In the genomic region with DNA sequence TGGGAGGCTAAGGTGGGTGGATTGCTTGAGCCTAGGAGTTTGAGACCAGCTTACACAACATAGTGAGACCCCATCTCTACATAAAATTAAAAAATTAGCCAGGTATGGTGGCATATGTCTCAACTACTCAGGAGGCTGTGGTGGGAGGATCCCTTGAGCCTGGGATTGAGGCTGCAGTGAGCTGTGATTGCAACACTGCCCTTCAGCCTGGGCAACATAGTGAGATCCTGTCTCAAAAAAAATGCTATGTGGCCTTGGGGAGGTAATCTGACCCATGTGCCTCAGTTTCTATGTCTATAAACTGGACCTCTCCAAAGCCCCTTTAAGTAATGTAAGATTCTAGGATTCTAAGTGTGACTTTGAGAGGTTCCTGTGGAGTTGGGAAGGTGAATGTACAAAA, we compare ENCODE assay signal across 21 cellular contexts. TPM values are rescaled to one million over a fixed set of nuclear protein-coding genes. Genes with fewer than 3 reads are reported as not detected.
"Had no signal": no experiment of that assay in that cellular context is flagged by ENCODE, and none has a peak within 500 bp of the region (broad histone marks: within the 10 kb centered on the region; RNA-seq: fewer than 3 reads in every experiment).

No MANE protein-coding gene starts in this region.

- H3K36me3 ChIP-seq: colonic mucosa, gastroesophageal sphincter, heart left ventricle, prostate gland, thyroid gland, vagina had no signal

- H3K27ac ChIP-seq: colonic mucosa, epithelial cell of prostate, gastroesophageal sphincter, heart left ventricle, hepatocyte, prostate gland, thyroid gland, vagina had no signal

- H2AFZ ChIP-seq: hepatocyte had no signal

- H3K4me3 ChIP-seq: colonic mucosa, gastroesophageal sphincter, heart left ventricle, hepatocyte, mucosa of descending colon, prostate gland, thyroid gland, vagina had no signal

- H3K4me1 ChIP-seq: colonic mucosa, prostate gland, thyroid gland, vagina had no signal

- H3K27me3 ChIP-seq: colonic mucosa, gastroesophageal sphincter, heart left ventricle, hepatocyte, thyroid gland, vagina had no signal

- H3K9me3 ChIP-seq: colonic mucosa, gastroesophageal sphincter, heart left ventricle, mucosa of descending colon, prostate gland, thyroid gland, vagina had no signal

- H3K4me2 ChIP-seq: hepatocyte had no signal

- DNase-seq: colonic mucosa; effector CD8-positive, alpha-beta T cell; endodermal cell; heart left ventricle; kidney; mucosa of descending colon; naive thymus-derived CD4-positive, alpha-beta T cell; nephron progenitor cell; right cardiac atrium; stimulated activated CD4-positive, alpha-beta T cell treated with anti-CD3 and anti-CD28 coated beads, Interleukin-15, amount 100 ng/mL, for 24 hours; stimulated activated CD4-positive, alpha-beta T cell treated with anti-CD3 and anti-CD28 coated beads, Interleukin-4, amount 100 ng/mL, for 1 hour; stimulated activated CD8-positive, alpha-beta memory T cell treated with anti-CD3 and anti-CD28 coated beads, Interleukin-4, amount 100 ng/mL, for 48 hours; stimulated activated naive CD8-positive, alpha-beta T cell treated with anti-CD3 and anti-CD28 coated beads, Interleukin-15, amount 100 ng/mL, for 72 hours; thyroid gland had no signal

- ATAC-seq: esophagus mucosa, gastroesophageal sphincter had no signal

RNA-seq across cellular contexts. Expression of a gene that starts 25.2 kb away (rescaled TPM):
- total RNA-seq: osteocyte had no signal
- polyA plus RNA-seq: hepatocyte had no signal
